Comparison of ENCODE assay signal across 18 cellular contexts in genomic region chr2:45932278-45932975, GRCh38.
DNase-seq lines count a peak whose midpoint lies in the region; ATAC-seq and TF ChIP-seq lines count a peak whose summit lies in the region.
"Had no signal": no experiment of that assay in that cellular context is flagged by ENCODE, and none has a peak within 500 bp of the region (broad histone marks: within the 10 kb centered on the region; RNA-seq: fewer than 3 reads in every experiment).

No MANE protein-coding gene starts in this region.

- POLR2A ChIA-PET in PC-3 (lab: Charles Lee; ENCODE audit: unreplicated experiment), result no interaction called here

- no peaks in the 10 kb centered on the region for H3K36me3 ChIP-seq in PC-3 (ENCODE audit: low read depth, low read length)
- H3K36me3 ChIP-seq: thyroid gland had no signal

- H3K27ac ChIP-seq in PC-3 (ENCODE audit: low read length), result no peak overlapping the region
- H3K27ac ChIP-seq: thyroid gland had no signal

- DNase-seq in ELR (ENCODE audit: low read depth), result peak; percentile 56
- peak; percentile 56 for DNase-seq in PC-3
- peak; percentile 47 to 84 for DNase-seq in cardiac fibroblast (ENCODE audit: low read depth in 2 of 2)
- DNase-seq in occipital lobe (lab: John Stamatoyannopoulos, UW), result peak; percentile 13
- DNase-seq in left cardiac atrium, result no peak
- DNase-seq in HK-2 (ENCODE audit: unreplicated experiment), result no peak
- no peak for DNase-seq in middle frontal gyrus (ENCODE audit: extremely low spot score, low spot score)
- DNase-seq: activated T-cell treated with anti-CD3 and anti-CD28 coated beads, Interleukin-2, amount 50 U/mL, for 72 hours; AML-193; dermis blood vessel endothelial cell; NCI-H187; NCI-H226; right cardiac atrium; T1000; thyroid gland had no signal

- no peaks in the 10 kb centered on the region for H3K9me3 ChIP-seq in PC-3 (ENCODE audit: low read length)
- H3K9me3 ChIP-seq: thyroid gland had no signal

- BruUV-seq in PC-3 (replicated peaks; lab: Mats Ljungman, UMichigan), result no TSS peak

- no peaks in the 10 kb centered on the region for H4K20me1 ChIP-seq in PC-3 (ENCODE audit: low read length)

- H2AFZ ChIP-seq in PC-3 (ENCODE audit: low read length), result no peak overlapping the region

- no peaks in the 10 kb centered on the region for H3F3A ChIP-seq in PC-3 (ENCODE audit: low read length, unreplicated experiment)

- no peak overlapping the region for H3K4me3 ChIP-seq in PC-3 (ENCODE audit: low read length)
- H3K4me3 ChIP-seq in cardiac fibroblast (replicated peaks in 1 of 2; ENCODE audit: low read depth in 2 of 2, low read length in 2 of 2), result no peak overlapping the region
- H3K4me3 ChIP-seq: thyroid gland had no signal

- peaks cover 17% of the 10 kb centered on the region for H3K4me1 ChIP-seq in PC-3 (ENCODE audit: insufficient read depth, low read length)

- no peak for ATAC-seq in PC-3
- ATAC-seq in left cardiac atrium, result no peak
- ATAC-seq: activated T-cell treated with anti-CD3 and anti-CD28 coated beads, Interleukin-2, amount 50 U/mL, for 72 hours; left lobe of liver; Panc1; right cardiac atrium; stimulated activated memory B cell treated with anti-CD40 and anti-IgM and Interleukin-4, amounts not matched to agents 10 μg/mL and 1 μg/mL and 100 μg/mL, for 72 hours had no signal

- no peaks in the 10 kb centered on the region for H3K9me2 ChIP-seq in PC-3 (replicated peaks; ENCODE audit: low read length)

- intact Hi-C loops in PC-3 (cut with micrococcal nuclease), result no loop called here
- intact Hi-C loops in left cardiac atrium (cut with DNase I), result no loop called here

- H3K9ac ChIP-seq in PC-3 (ENCODE audit: low read length), result no peak overlapping the region

- no peak for TF ChIP-seq CTCF in PC-3 (conservative IDR thresholded peaks at IDR 0.05; ENCODE audit: low read depth, low read length)
- TF ChIP-seq CTCF in cardiac fibroblast (IDR thresholded peaks at IDR 0.05; ENCODE audit: low read depth, low read length), result no peak

- H3K79me2 ChIP-seq in PC-3 (ENCODE audit: low read length), result no peaks in the 10 kb centered on the region

- CTCF ChIA-PET in PC-3 (lab: Charles Lee), result no interaction called here

- H3K27me3 ChIP-seq in PC-3 (ENCODE audit: low read length), result no peaks in the 10 kb centered on the region
- H3K27me3 ChIP-seq: thyroid gland had no signal

- H3K4me2 ChIP-seq in PC-3 (ENCODE audit: low read length), result no peak overlapping the region

Comparison
In these comparisons a context has a peak if more than half of its experiments do, and no peak if none do; other contexts are left out.
1. DNase-seq: peak in ELR (single experiment), PC-3 (single experiment), cardiac fibroblast (2 of 2) and occipital lobe (single experiment); none in left cardiac atrium (single experiment), HK-2 (single experiment) and middle frontal gyrus (single experiment).